Comparison of ENCODE assay signal across 8 cellular contexts in genomic region chr6:150685860-150686259, GRCh38.
A peak's percentile ranks its signal among the peaks of the same experiment; 100 is the strongest.
DNase-seq lines count a peak whose midpoint lies in the region; ATAC-seq and TF ChIP-seq lines count a peak whose summit lies in the region.

No MANE protein-coding gene starts in this region.

- peak; percentile 65 for ATAC-seq in GM18505 (IDR thresholded peaks at IDR 0.05; ENCODE audit: unreplicated experiment)
- ATAC-seq in HG03175 (IDR thresholded peaks at IDR 0.05; ENCODE audit: unreplicated experiment), result peak; percentile 66
- peak; percentile 41 to 50 for ATAC-seq in naive B cell (ENCODE audit: low read depth in 2 of 2)

- peaks cover 100% of the 10 kb centered on the region for H3K4me1 ChIP-seq in BLaER1

- H4K20me1 ChIP-seq in BLaER1, result no peaks in the 10 kb centered on the region

- H3K27ac Mint-ChIP-seq in brain (no peak overlapping the region), naive B cell (peak overlapping the region; percentile 85 to 98 (median 97))

- H3K9me3 ChIP-seq in BLaER1, result no peaks in the 10 kb centered on the region

- peak overlapping the region; percentile 75 for H3K27ac ChIP-seq in BLaER1

- H3K9me3 Mint-ChIP-seq in brain, result peaks cover 0 to 2% (median 0%) of the 10 kb centered on the region in 5 experiments
- H3K9me3 Mint-ChIP-seq in naive B cell, result peaks cover 0 to 2% (median 0%) of the 10 kb centered on the region in 7 donors

- H3K36me3 Mint-ChIP-seq in brain (peaks cover 7% of the 10 kb centered on the region), naive B cell (peaks cover under 1 to 4% of the 10 kb centered on the region in 2 donors)

- no peaks in the 10 kb centered on the region for H3K36me3 ChIP-seq in BLaER1

- in situ Hi-C loops in SK-MEL-5 (cut with HindIII; ENCODE audit: low pct_unique_long_range_greater_than_20kb, low sequenced_read_pairs), result no loop called here

- no peaks in the 10 kb centered on the region for H3K27me3 ChIP-seq in BLaER1

- peak; percentile 29 to 65 for TF ChIP-seq CTCF in brain (conservative IDR thresholded peaks at IDR 0.05)

- H3K4me2 ChIP-seq in BLaER1, result peak overlapping the region; percentile 76

- H3K9ac ChIP-seq in BLaER1, result no peak overlapping the region

- DNase-seq in SK-MEL-5 (ENCODE audit: low read depth, low spot score), result peak; percentile 48
- peak; percentile 29 for DNase-seq in naive B cell
- DNase-seq in islet precursor cell, result no peak
- DNase-seq in NCI-H226, result no peak

- H3K27me3 Mint-ChIP-seq in brain (no peaks in the 10 kb centered on the region), naive B cell (no peaks in the 10 kb centered on the region)

- TF ChIP-seq POLR2A in GM18505 (IDR thresholded peaks at IDR 0.05; ENCODE audit: borderline replicate concordance, extremely low read depth, insufficient read depth, insufficient read length), result no peak

- H3K4me3 ChIP-seq in BLaER1, result 0 out of 2 replicates have a peak overlapping the region, but pooled peaks have one; percentile 41

- no peak overlapping the region for H3K4me3 Mint-ChIP-seq in brain
- H3K4me3 Mint-ChIP-seq in naive B cell, result peak overlapping the region; percentile 20 to 83 (median 66)

- H3K4me1 Mint-ChIP-seq in brain (peaks cover 20% of the 10 kb centered on the region), naive B cell (peaks cover 76 to 98% (median 87%) of the 10 kb centered on the region in 3 donors)

Comparison
In these comparisons a context has a peak if more than half of its experiments do, and no peak if none do; other contexts are left out.
1. DNase-seq: peak in SK-MEL-5 (single experiment) and naive B cell (single experiment); none in islet precursor cell (single experiment) and NCI-H226 (single experiment).
2. H3K27ac Mint-ChIP-seq: peak in naive B cell (6 of 6); none in brain (0 of 5).
3. H3K4me3 Mint-ChIP-seq: peak in naive B cell (8 of 8); none in brain (0 of 5).
4. Peak in every context shown above with its lines, with median percentiles within 50 percentile points of each other: ATAC-seq.